Comparison of ENCODE assay signal across 19 cellular contexts in genomic region chr20:49411221-49411925, GRCh38.
"Had no signal": no experiment of that assay in that cellular context is flagged by ENCODE, and none has a peak within 500 bp of the region (broad histone marks: within the 10 kb centered on the region; RNA-seq: fewer than 3 reads in every experiment).

No MANE protein-coding gene starts in this region.

- H3K27ac Mint-ChIP-seq: activated naive CD4-positive, alpha-beta T cell treated with anti-CD3 and anti-CD28 coated beads, Interleukin-2, amount 50 U/mL, for 72 hours; activated T-cell treated with anti-CD3 and anti-CD28 coated beads, Interleukin-2, amount 50 U/mL, for 72 hours; nephron; stimulated activated naive CD8-positive, alpha-beta T cell treated with anti-CD3 and anti-CD28 coated beads, Interleukin-15, Interleukin-2, amounts not matched to agents 100 ng/mL and 50 ng/mL, for 24 hours had no signal

- H3K36me3 ChIP-seq: right atrium auricular region had no signal

- H3K27me3 ChIP-seq: right atrium auricular region had no signal

- H3K4me1 ChIP-seq: right atrium auricular region had no signal

- H3K4me3 Mint-ChIP-seq: activated T-cell treated with anti-CD3 and anti-CD28 coated beads, Interleukin-2, amount 50 U/mL, for 72 hours; nephron; stimulated activated naive CD8-positive, alpha-beta T cell treated with anti-CD3 and anti-CD28 coated beads, Interleukin-15, Interleukin-2, amounts not matched to agents 100 ng/mL and 50 ng/mL, for 24 hours had no signal

- H3K4me1 Mint-ChIP-seq: nephron had no signal

- DNase-seq: activated CD4-positive, alpha-beta T cell treated with anti-CD3 and anti-CD28 coated beads, Interleukin-2, amount 50 U/mL, for 1 hour; activated CD4-positive, CD25-positive, alpha-beta regulatory T cell treated with anti-CD3 and anti-CD28 coated beads, Interleukin-2, amount 50 U/mL, for 72 hours; activated CD8-positive, alpha-beta memory T cell treated with anti-CD3 and anti-CD28 coated beads for 24 hours; activated effector memory CD4-positive, alpha-beta T cell treated with anti-CD3 and anti-CD28 coated beads, Interleukin-2, amount 50 U/mL, for 16 hours; activated T-cell treated with anti-CD3 and anti-CD28 coated beads, Interleukin-2, amount 50 U/mL, for 72 hours; dermis blood vessel endothelial cell; effector memory CD4-positive, alpha-beta T cell; foreskin fibroblast; glutamatergic neuron; occipital lobe; stimulated activated CD4-positive, alpha-beta T cell treated with anti-CD3 and anti-CD28 coated beads, Interleukin-15, amount 100 ng/mL, for 24 hours; stimulated activated CD4-positive, alpha-beta T cell treated with anti-CD3 and anti-CD28 coated beads, Interleukin-2, amount 100 ng/mL, for 48 hours had no signal

- H3K4me3 ChIP-seq: lung, right atrium auricular region, skin epidermis had no signal

- H3K9me3 ChIP-seq: right atrium auricular region had no signal

- H3K27ac ChIP-seq: right atrium auricular region, skin epidermis, VCaP had no signal

- H3K9me3 Mint-ChIP-seq: activated naive CD4-positive, alpha-beta T cell treated with anti-CD3 and anti-CD28 coated beads, Interleukin-2, amount 50 U/mL, for 72 hours; activated T-cell treated with anti-CD3 and anti-CD28 coated beads, Interleukin-2, amount 50 U/mL, for 72 hours; nephron; stimulated activated naive CD8-positive, alpha-beta T cell treated with anti-CD3 and anti-CD28 coated beads, Interleukin-15, Interleukin-2, amounts not matched to agents 100 ng/mL and 50 ng/mL, for 24 hours had no signal

- H3K36me3 Mint-ChIP-seq: activated naive CD4-positive, alpha-beta T cell treated with anti-CD3 and anti-CD28 coated beads, Interleukin-2, amount 50 U/mL, for 72 hours had no signal
